ENCODE assay signal across 8 cellular contexts in the genomic region with DNA sequence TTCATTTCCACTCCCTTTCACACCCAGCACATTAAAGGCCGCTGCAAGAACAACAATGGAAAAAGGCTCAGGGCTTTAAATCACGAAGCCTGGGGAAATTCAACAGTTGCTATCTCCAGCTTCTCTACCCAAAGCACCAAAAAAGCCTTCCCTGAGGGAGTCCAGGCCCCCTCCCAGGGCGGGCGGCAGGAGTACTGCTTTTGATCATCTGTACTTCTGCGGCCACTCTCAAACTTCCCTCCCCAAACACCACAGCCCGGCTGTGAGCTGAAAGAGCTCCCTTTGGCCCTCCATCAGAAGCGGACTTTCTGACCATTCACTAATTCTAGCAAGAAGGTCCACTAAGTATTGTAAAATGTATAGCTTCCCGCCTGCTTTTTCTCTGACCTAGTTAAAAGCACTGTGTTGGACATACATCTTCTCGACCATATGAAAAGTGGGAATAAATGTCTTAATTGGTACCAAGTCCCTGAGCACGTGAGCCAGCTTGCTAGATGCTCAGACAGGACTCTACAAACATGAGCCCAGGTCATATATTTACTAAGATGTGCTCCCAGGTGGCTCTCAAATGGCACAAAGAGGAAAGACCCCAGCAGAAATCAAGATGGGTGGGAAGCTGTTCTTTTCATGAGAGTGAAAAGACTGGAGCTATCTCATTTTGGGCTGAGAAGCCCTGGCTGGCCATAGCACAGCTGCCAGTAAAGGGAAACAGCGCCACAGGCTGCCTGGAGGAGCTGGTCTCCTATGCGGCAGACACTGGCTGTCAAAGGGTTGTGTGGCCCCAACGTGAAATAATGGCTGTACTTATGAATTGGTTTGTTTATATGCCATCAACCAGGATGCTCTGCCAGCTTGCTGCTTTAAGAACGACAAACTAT. TPM values are rescaled to one million over a fixed set of nuclear protein-coding genes. Genes with fewer than 3 reads are reported as not detected.
DNase-seq lines count a peak whose midpoint lies in the region; ATAC-seq and TF ChIP-seq lines count a peak whose summit lies in the region.

No MANE protein-coding gene starts in this region.

- H3K36me3 Mint-ChIP-seq in activated T-cell treated with anti-CD3 and anti-CD28 coated beads, Interleukin-2, amount 50 U/mL, for 72 hours (ENCODE audit: insufficient read depth in 2 of 2), result peaks cover 0 to 1% of the 10 kb centered on the region in 2 donors
- peaks cover 13% of the 10 kb centered on the region for H3K36me3 Mint-ChIP-seq in stimulated activated effector memory CD8-positive, alpha-beta T cell treated with anti-CD3 and anti-CD28 coated beads, Interleukin-12 subunit alpha, Interleukin-12 subunit beta, amount 100 ng/mL, for 72 hours

- no peaks in the 10 kb centered on the region for H3K27me3 Mint-ChIP-seq in activated T-cell treated with anti-CD3 and anti-CD28 coated beads, Interleukin-2, amount 50 U/mL, for 72 hours (ENCODE audit: low read depth)

- 85 to 88% methylated on average over 14 of the region's 14 CpGs for WGBS in heart right ventricle, 2 donors

- H3K36me3 ChIP-seq in heart right ventricle, result no peaks in the 10 kb centered on the region

- peaks cover 0 to 2% of the 10 kb centered on the region in 2 donors for H3K9me3 Mint-ChIP-seq in activated T-cell treated with anti-CD3 and anti-CD28 coated beads, Interleukin-2, amount 50 U/mL, for 72 hours
- H3K9me3 Mint-ChIP-seq in stimulated activated effector memory CD8-positive, alpha-beta T cell treated with anti-CD3 and anti-CD28 coated beads, Interleukin-12 subunit alpha, Interleukin-12 subunit beta, amount 100 ng/mL, for 72 hours, result peaks cover under 1% of the 10 kb centered on the region

- intact Hi-C loops in heart right ventricle (cut with DNase I), result loop anchor here in 1 of 10 donors (10.0 kb wide), 1 partner anchor 56 kb away; a partner anchor contains a TSS
- intact Hi-C loops in cardiac septum (cut with DNase I), result no loop called here

- no peaks in the 10 kb centered on the region for H3K9me3 ChIP-seq in heart right ventricle

- H3K27ac ChIP-seq in heart right ventricle, result peak overlapping the region in 7 of 10 donors; percentile 6 to 84 (median 43)

- H3K4me3 Mint-ChIP-seq in activated T-cell treated with anti-CD3 and anti-CD28 coated beads, Interleukin-2, amount 50 U/mL, for 72 hours, result peak overlapping the region; percentile 72 to 78
- H3K4me3 Mint-ChIP-seq in stimulated activated effector memory CD8-positive, alpha-beta T cell treated with anti-CD3 and anti-CD28 coated beads, Interleukin-12 subunit alpha, Interleukin-12 subunit beta, amount 100 ng/mL, for 72 hours, result peak overlapping the region; percentile 69

- H3K4me1 ChIP-seq in heart right ventricle, result peaks cover 18 to 95% (median 86%) of the 10 kb centered on the region in 9 donors

- TF ChIP-seq CTCF in heart right ventricle (IDR thresholded peaks at IDR 0.05), result peak in 1 of 9 donors; percentile 2

- DNase-seq in heart right ventricle (no peak), cardiac septum (ENCODE audit: low spot score) (no peak), NCI-H1417 treated with DMSO at 0.1 percent for 48 hours (lab: John Stamatoyannopoulos, UW) (no peak), SHP77 (lab: John Stamatoyannopoulos, UW) (no peak), C1 segment of cervical spinal cord (lab: John Stamatoyannopoulos, UW) (no peak)
- DNase-seq in activated T-cell treated with anti-CD3 and anti-CD28 coated beads, Interleukin-2, amount 50 U/mL, for 72 hours, result peak in 1 of 2 donors; percentile 26
- DNase-seq in stimulated activated effector memory CD8-positive, alpha-beta T cell treated with anti-CD3 and anti-CD28 coated beads, Interleukin-12 subunit alpha, Interleukin-12 subunit beta, amount 100 ng/mL, for 72 hours (ENCODE audit: low spot score in 2 of 2), result no peak

- H3K4me3 ChIP-seq in heart right ventricle, result peak overlapping the region in 1 of 10 donors; percentile 13

- ATAC-seq in heart right ventricle (no peak), HG02943 (IDR thresholded peaks at IDR 0.05; ENCODE audit: low read depth, unreplicated experiment) (peak; percentile 5)
- ATAC-seq in activated T-cell treated with anti-CD3 and anti-CD28 coated beads, Interleukin-2, amount 50 U/mL, for 72 hours (replicated peaks in 1 of 2), result peak; percentile 7 to 16
- ATAC-seq in stimulated activated effector memory CD8-positive, alpha-beta T cell treated with anti-CD3 and anti-CD28 coated beads, Interleukin-12 subunit alpha, Interleukin-12 subunit beta, amount 100 ng/mL, for 72 hours, result peak; percentile 3

- H3K4me1 Mint-ChIP-seq in activated T-cell treated with anti-CD3 and anti-CD28 coated beads, Interleukin-2, amount 50 U/mL, for 72 hours (ENCODE audit: low read depth), result peaks cover 89% of the 10 kb centered on the region
- peaks cover 87% of the 10 kb centered on the region for H3K4me1 Mint-ChIP-seq in stimulated activated effector memory CD8-positive, alpha-beta T cell treated with anti-CD3 and anti-CD28 coated beads, Interleukin-12 subunit alpha, Interleukin-12 subunit beta, amount 100 ng/mL, for 72 hours

- peak overlapping the region; percentile 75 for H3K27ac Mint-ChIP-seq in activated T-cell treated with anti-CD3 and anti-CD28 coated beads, Interleukin-2, amount 50 U/mL, for 72 hours
- H3K27ac Mint-ChIP-seq in stimulated activated effector memory CD8-positive, alpha-beta T cell treated with anti-CD3 and anti-CD28 coated beads, Interleukin-12 subunit alpha, Interleukin-12 subunit beta, amount 100 ng/mL, for 72 hours, result peak overlapping the region; percentile 90

- H3K27me3 ChIP-seq in heart right ventricle, result no peaks in the 10 kb centered on the region

RNA-seq across cellular contexts. Expression of a gene that starts 58.6 kb away (rescaled TPM):
- total RNA-seq in heart right ventricle (10 to 100 TPM; 26.5 to 96.5 (median 41.0) TPM), cardiac septum (54.0 TPM)
- polyA plus RNA-seq in heart right ventricle, result 10 to 100 TPM; 13.8 to 18.2 TPM
- total RNA-seq in activated T-cell treated with anti-CD3 and anti-CD28 coated beads, Interleukin-2, amount 50 U/mL, for 72 hours, result 1 to 10 TPM; 3.3 to 5.2 TPM

Comparison
In these comparisons a context has a peak if more than half of its experiments do, and no peak if none do; other contexts are left out.
1. ATAC-seq: peak in HG02943 (single experiment), activated T-cell treated with anti-CD3 and anti-CD28 coated beads, Interleukin-2, amount 50 U/mL, for 72 hours (2 of 2) and stimulated activated effector memory CD8-positive, alpha-beta T cell treated with anti-CD3 and anti-CD28 coated beads, Interleukin-12 subunit alpha, Interleukin-12 subunit beta, amount 100 ng/mL, for 72 hours (single experiment); none in heart right ventricle (0 of 8).